Comparison of ENCODE assay signal across 23 cellular contexts in genomic region chr10:117938104-117938503, GRCh38.
"Had no signal": no experiment of that assay in that cellular context is flagged by ENCODE, and none has a peak within 500 bp of the region (broad histone marks: within the 10 kb centered on the region; RNA-seq: fewer than 3 reads in every experiment).

No MANE protein-coding gene starts in this region.

- H3K27ac Mint-ChIP-seq: activated CD4-positive, alpha-beta memory T cell treated with anti-CD3 and anti-CD28 coated beads for 36 hours; activated T-helper 2 cell treated with anti-CD3 and anti-CD28 coated beads, Interferon-gamma antibody, Interleukin-2, Interleukin-4, amounts not matched to agents 10 μg/mL and 5 μg/mL and 100 μg/mL, durations not matched to agents 14 hours and 24 hours and 36 hours; effector memory CD8-positive, alpha-beta T cell; nephron; T-helper 1 cell treated with Interleukin-12 subunit alpha and Interleukin-12 subunit beta and Interleukin-4 antibody, amounts not matched to agents 30 μg/mL and 1 μg/mL, for 36 hours had no signal

- H3K4me3 Mint-ChIP-seq: activated CD4-positive, alpha-beta memory T cell treated with anti-CD3 and anti-CD28 coated beads for 36 hours; effector memory CD8-positive, alpha-beta T cell; nephron; T-helper 1 cell treated with Interleukin-12 subunit alpha and Interleukin-12 subunit beta and Interleukin-4 antibody, amounts not matched to agents 30 μg/mL and 1 μg/mL, for 36 hours had no signal

- H3K9me3 Mint-ChIP-seq: activated CD4-positive, alpha-beta memory T cell treated with anti-CD3 and anti-CD28 coated beads for 36 hours; activated T-helper 2 cell treated with anti-CD3 and anti-CD28 coated beads, Interferon-gamma antibody, Interleukin-2, Interleukin-4, amounts not matched to agents 10 μg/mL and 5 μg/mL and 100 μg/mL, durations not matched to agents 14 hours and 24 hours and 36 hours; effector memory CD8-positive, alpha-beta T cell; nephron; T-helper 1 cell treated with Interleukin-12 subunit alpha and Interleukin-12 subunit beta and Interleukin-4 antibody, amounts not matched to agents 30 μg/mL and 1 μg/mL, for 36 hours had no signal

- ATAC-seq: effector memory CD8-positive, alpha-beta T cell; left cardiac atrium; psoas muscle had no signal

- DNase-seq: activated CD4-positive, alpha-beta memory T cell treated with anti-CD3 and anti-CD28 coated beads for 36 hours; activated CD4-positive, CD25-positive, alpha-beta regulatory T cell treated with anti-CD3 and anti-CD28 coated beads, Interleukin-2, amount 50 U/mL, for 72 hours; amygdala; caudate nucleus; cortex of kidney; effector memory CD8-positive, alpha-beta T cell; erythroblast; head of caudate nucleus; hippocampal formation; left cardiac atrium; mammary epithelial cell; nucleus accumbens; psoas muscle; sigmoid colon; SK-N-SH; small intestine; stimulated activated naive CD4-positive, alpha-beta T cell treated with Interleukin-2 at 50 U/mL for 16 hours; SW 1271; T-helper 9 cell; trophoblast cell had no signal

- H3K36me3 Mint-ChIP-seq: activated CD4-positive, alpha-beta memory T cell treated with anti-CD3 and anti-CD28 coated beads for 36 hours had no signal
